ENCODE assay signal across 1 cellular context in the genomic region with DNA sequence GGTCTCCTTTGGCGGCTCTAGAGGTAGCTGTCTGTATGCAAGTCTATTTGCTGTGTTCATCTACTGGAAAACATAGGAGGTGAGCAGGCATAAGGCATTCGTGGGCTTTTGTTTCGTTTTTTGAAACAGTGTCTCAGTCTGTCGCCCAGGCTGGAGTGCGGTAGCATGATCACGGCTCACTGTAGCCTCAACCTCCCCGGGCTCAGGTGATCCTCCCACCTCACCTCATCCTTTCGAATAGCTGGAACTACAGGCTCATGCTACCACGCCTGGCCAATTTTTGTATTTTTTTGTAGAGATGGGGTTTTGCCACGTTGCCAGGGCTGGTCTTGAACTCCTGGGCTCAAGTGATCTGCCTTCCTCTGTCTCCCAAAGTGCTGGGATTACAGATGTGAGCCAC.
TF ChIP-seq lines count a peak whose summit lies in the region.

No MANE protein-coding gene starts in this region.

TF ChIP-seq in endothelial cell of umbilical vein, 7 proteins besides CTCF, POLR2A, EP300 and RAD21:
- TF ChIP-seq POLR2AphosphoS5 (IDR thresholded peaks at IDR 0.05; ENCODE audit: insufficient read depth, low read depth, low read length): no peak
- TF ChIP-seq MYC (IDR thresholded peaks at IDR 0.05; ENCODE audit: low read depth, low read length): no peak
- no peak for TF ChIP-seq JUN (IDR thresholded peaks at IDR 0.05; ENCODE audit: borderline replicate concordance, insufficient read depth, insufficient read length, low read depth)
- no peak for TF ChIP-seq GATA2 (IDR thresholded peaks at IDR 0.05; ENCODE audit: insufficient read depth, insufficient read length, low read depth, low read length)
- TF ChIP-seq EZH2 (IDR thresholded peaks at IDR 0.05; ENCODE audit: borderline replicate concordance, low read depth, low read length, severe bottlenecking): no peak
- no peak for TF ChIP-seq FOS (IDR thresholded peaks at IDR 0.05; ENCODE audit: borderline replicate concordance, insufficient read depth, low read length)
- TF ChIP-seq, protein P1, sequence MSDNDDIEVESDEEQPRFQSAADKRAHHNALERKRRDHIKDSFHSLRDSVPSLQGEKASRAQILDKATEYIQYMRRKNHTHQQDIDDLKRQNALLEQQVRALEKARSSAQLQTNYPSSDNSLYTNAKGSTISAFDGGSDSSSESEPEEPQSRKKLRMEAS (IDR thresholded peaks at IDR 0.05; ENCODE audit: insufficient read depth, insufficient read length): no peak
